In genomic region chr17:45317113-45317820, GRCh38 we compare ENCODE assay signal across 8 cellular contexts. TPM values are rescaled to one million over a fixed set of nuclear protein-coding genes. Genes with fewer than 3 reads are reported as not detected.
DNase-seq lines count a peak whose midpoint lies in the region; FAIRE-seq and TF ChIP-seq lines count a peak whose summit lies in the region.

No MANE protein-coding gene starts in this region.

- H2BK15ac ChIP-seq in neuronal stem cell (ENCODE audit: low read length) = no peak overlapping the region

- H3K9me3 ChIP-seq in SJSA1 (replicated peaks) = no peaks in the 10 kb centered on the region
- peaks cover 0 to 2% of the 10 kb centered on the region in 2 donors for H3K9me3 ChIP-seq in neuronal stem cell (replicated peaks in 1 of 2; ENCODE audit: control insufficient read depth in 2 of 2, insufficient read depth in 1 of 2, low read depth in 1 of 2, low read length in 2 of 2)
- H3K9me3 ChIP-seq in subcutaneous abdominal adipose tissue (ENCODE audit: control insufficient read depth in 5 of 5, low read length in 5 of 5) = no peaks in the 10 kb centered on the region

- H3K79me1 ChIP-seq in neuronal stem cell (ENCODE audit: low read depth, low read length) = peaks cover 2% of the 10 kb centered on the region

- DNase-seq in GM04504 (ENCODE audit: low read depth) = peak; percentile 100
- peak; percentile 100 for DNase-seq in HFF-Myc (ENCODE audit: extremely low read depth, low read depth)
- DNase-seq in MV-4-11 (lab: John Stamatoyannopoulos, UW) = peak; percentile 100
- DNase-seq in SJSA1 (ENCODE audit: low read depth in 1 of 2, low spot score in 2 of 2) = peak; percentile 100
- DNase-seq in activated naive CD4-positive, alpha-beta T cell treated with anti-CD3 and anti-CD28 coated beads for 36 hours = peak; percentile 100
- peak; percentile 99 to 100 for DNase-seq in frontal cortex (ENCODE audit: low spot score in 2 of 2)
- DNase-seq in neuronal stem cell (ENCODE audit: low spot score) = peak; percentile 100

- no peaks in the 10 kb centered on the region for H3K27me3 ChIP-seq in SJSA1 (replicated peaks)
- H3K27me3 ChIP-seq in neuronal stem cell (ENCODE audit: control insufficient read depth in 3 of 3, insufficient read depth in 3 of 3, low read depth in 1 of 3, low read length in 3 of 3) = peaks cover 0 to 4% (median 0%) of the 10 kb centered on the region in 3 experiments
- H3K27me3 ChIP-seq in subcutaneous abdominal adipose tissue (ENCODE audit: control insufficient read depth in 5 of 5, insufficient read depth in 4 of 5, low read length in 5 of 5) = no peaks in the 10 kb centered on the region

- H3K23ac ChIP-seq in neuronal stem cell (ENCODE audit: low read depth, low read length, poor library complexity) = peak overlapping the region; percentile 48

- H3K27ac ChIP-seq in SJSA1 (peak overlapping the region; percentile 47), neuronal stem cell (replicated peaks; ENCODE audit: low read length) (peak overlapping the region; percentile 94), subcutaneous abdominal adipose tissue (ENCODE audit: low read depth, low read length) (peak overlapping the region; percentile 48)

- peak overlapping the region; percentile 79 for H3K4me2 ChIP-seq in neuronal stem cell (ENCODE audit: insufficient read depth, low read length, poor library complexity, severe bottlenecking)

- no peak for TF ChIP-seq CTCF in HFF-Myc (IDR thresholded peaks at IDR 0.05; ENCODE audit: low read depth, low read length, missing control alignments)

- intact Hi-C loops in activated naive CD4-positive, alpha-beta T cell treated with anti-CD3 and anti-CD28 coated beads for 36 hours (cut with micrococcal nuclease) = loop anchor here (1.0 to 10.0 kb wide), 4 partner anchors 32 to 345 kb away; partner anchors contain the start of gene NMT1

- H3K18ac ChIP-seq in neuronal stem cell (ENCODE audit: low read length) = peak overlapping the region; percentile 82

- CTCF ChIA-PET in activated naive CD4-positive, alpha-beta T cell treated with anti-CD3 and anti-CD28 coated beads for 36 hours (lab: Charles Lee) = interaction anchor here (0.6 to 4.7 kb wide), 14 partner anchors 9 to 98 kb away, joined by 3 to 43 read pairs (median 4); no protein-coding TSS in a partner anchor

- FAIRE-seq in frontal cortex (lab: Jason Lieb, UNC) = peak; percentile 77

- no peaks in the 10 kb centered on the region for H3K9me3 Mint-ChIP-seq in activated naive CD4-positive, alpha-beta T cell treated with anti-CD3 and anti-CD28 coated beads for 36 hours

- H3K9ac ChIP-seq in neuronal stem cell (ENCODE audit: low read depth, low read length, poor library complexity) (peak overlapping the region; percentile 46), subcutaneous abdominal adipose tissue (ENCODE audit: low read length in 5 of 5) (peak overlapping the region; percentile 42 to 84 (median 68))

- H3K4me3 Mint-ChIP-seq in activated naive CD4-positive, alpha-beta T cell treated with anti-CD3 and anti-CD28 coated beads for 36 hours = peak overlapping the region; percentile 85

- H3K27ac Mint-ChIP-seq in activated naive CD4-positive, alpha-beta T cell treated with anti-CD3 and anti-CD28 coated beads for 36 hours = peak overlapping the region; percentile 86

- H3K36me3 ChIP-seq in SJSA1 (peaks cover 13% of the 10 kb centered on the region), neuronal stem cell (replicated peaks in 1 of 2; ENCODE audit: control insufficient read depth in 2 of 2, insufficient read depth in 2 of 2, low read length in 2 of 2) (no peaks in the 10 kb centered on the region), subcutaneous abdominal adipose tissue (ENCODE audit: control insufficient read depth in 5 of 5, insufficient read depth in 5 of 5, low read length in 5 of 5) (no peaks in the 10 kb centered on the region)

- H2BK12ac ChIP-seq in neuronal stem cell (ENCODE audit: low read length) = no peak overlapping the region

- H3K27me3 Mint-ChIP-seq in activated naive CD4-positive, alpha-beta T cell treated with anti-CD3 and anti-CD28 coated beads for 36 hours (ENCODE audit: low read depth) = no peaks in the 10 kb centered on the region

- H4K91ac ChIP-seq in neuronal stem cell (ENCODE audit: low read depth, low read length, poor library complexity) = no peak overlapping the region

- H2AK5ac ChIP-seq in neuronal stem cell (ENCODE audit: low read depth, low read length) = peak overlapping the region; percentile 18

- no peak overlapping the region for H4K8ac ChIP-seq in neuronal stem cell (ENCODE audit: low read depth, low read length)

- H3K4ac ChIP-seq in neuronal stem cell (ENCODE audit: low read length) = no peak overlapping the region

- peak overlapping the region; percentile 45 for H3K4me3 ChIP-seq in HFF-Myc (replicated peaks; ENCODE audit: low read depth, low read length)
- peak overlapping the region; percentile 89 for H3K4me3 ChIP-seq in SJSA1
- peak overlapping the region; percentile 83 to 84 for H3K4me3 ChIP-seq in neuronal stem cell (ENCODE audit: low read length in 2 of 2)
- H3K4me3 ChIP-seq in subcutaneous abdominal adipose tissue (ENCODE audit: low read depth in 1 of 5, low read length in 5 of 5) = peak overlapping the region; percentile 52 to 91 (median 82)

- no CpG with 5 or more reads among the region's 53 CpGs for WGBS in neuronal stem cell (ENCODE audit: extremely low coverage in 2 of 2, insufficient read length in 2 of 2, insufficient replicate concordance in 1 of 2), 2 donors

- H3K36me3 Mint-ChIP-seq in activated naive CD4-positive, alpha-beta T cell treated with anti-CD3 and anti-CD28 coated beads for 36 hours (ENCODE audit: low read depth) = peaks cover 32% of the 10 kb centered on the region

- peak overlapping the region; percentile 12 for H3K14ac ChIP-seq in neuronal stem cell (ENCODE audit: low read length)

- H3K4me1 Mint-ChIP-seq in activated naive CD4-positive, alpha-beta T cell treated with anti-CD3 and anti-CD28 coated beads for 36 hours (ENCODE audit: low read depth) = peaks cover 67% of the 10 kb centered on the region

- peaks cover 72% of the 10 kb centered on the region for H3K4me1 ChIP-seq in SJSA1 (replicated peaks)
- H3K4me1 ChIP-seq in neuronal stem cell (ENCODE audit: control insufficient read depth in 2 of 2, insufficient read depth in 1 of 2, low read depth in 1 of 2, low read length in 2 of 2) = peaks cover 6 to 31% of the 10 kb centered on the region in 2 donors
- peaks cover 8 to 63% (median 60%) of the 10 kb centered on the region in 5 donors for H3K4me1 ChIP-seq in subcutaneous abdominal adipose tissue (ENCODE audit: control insufficient read depth in 5 of 5, insufficient read depth in 5 of 5, low read length in 5 of 5)

- no peak overlapping the region for H2BK5ac ChIP-seq in neuronal stem cell (ENCODE audit: low read length)

- peak overlapping the region; percentile 94 for H2AFZ ChIP-seq in neuronal stem cell (ENCODE audit: low read length)

- no peak overlapping the region for H2BK120ac ChIP-seq in neuronal stem cell (ENCODE audit: low read depth, low read length)

RNA-seq across cellular contexts. Expression of gene MAP3K14, which starts 0.4 kb away (rescaled TPM):
- 3.7 and 5.5 TPM in 2 replicates for total RNA-seq in SJSA1 (2014; rRNA removed; shearing (Covaris generic))
- total RNA-seq in activated naive CD4-positive, alpha-beta T cell treated with anti-CD3 and anti-CD28 coated beads for 36 hours = 10 to 100 TPM; 45.5 to 52.0 TPM
- total RNA-seq in frontal cortex = 0.82 TPM
- 3.2 TPM for polyA plus RNA-seq in neuronal stem cell (2013, experiment 1 of 2)
- polyA plus RNA-seq in neuronal stem cell (2013, experiment 2 of 2) = 3.2 TPM

RNA-seq across cellular contexts. Expression of gene SPATA32, which starts 55.4 kb away (rescaled TPM):
- total RNA-seq in SJSA1 (2014; rRNA removed; shearing (Covaris generic)) = not detected in 2 replicates
- under 1 TPM in 1 of 2 experiments, not detected in 1; 0.12 TPM for total RNA-seq in activated naive CD4-positive, alpha-beta T cell treated with anti-CD3 and anti-CD28 coated beads for 36 hours
- not detected for total RNA-seq in frontal cortex
- polyA plus RNA-seq in neuronal stem cell (2013, experiment 1 of 2) = 0.04 TPM
- polyA plus RNA-seq in neuronal stem cell (2013, experiment 2 of 2) = 0.01 TPM

Comparison
In these comparisons a context has a peak if more than half of its experiments do, and no peak if none do; other contexts are left out.
1. Peak in every context shown above with its lines: DNase-seq, H3K4me3 ChIP-seq and H3K27ac ChIP-seq.